ENCODE assay signal across 17 cellular contexts in genomic region chr2:216714412-216714775, GRCh38. TPM values are rescaled to one million over a fixed set of nuclear protein-coding genes. Genes with fewer than 3 reads are reported as not detected.
A peak's percentile ranks its signal among the peaks of the same experiment; 100 is the strongest.
DNase-seq lines count a peak whose midpoint lies in the region; ATAC-seq and TF ChIP-seq lines count a peak whose summit lies in the region.
"Had no signal": no experiment of that assay in that cellular context is flagged by ENCODE, and none has a peak within 500 bp of the region (broad histone marks: within the 10 kb centered on the region; RNA-seq: fewer than 3 reads in every experiment).

No MANE protein-coding gene starts in this region.

- DNase-seq in AG08396 (ENCODE audit: low spot score): peak; percentile 48
- DNase-seq in M059J (ENCODE audit: low read depth): peak; percentile 86
- no peak for DNase-seq in epithelial cell of prostate (ENCODE audit: low read depth, low spot score)
- no peak for DNase-seq in osteoblast (ENCODE audit: insufficient read length, low spot score, missing footprints)
- DNase-seq in SK-N-DZ (ENCODE audit: low spot score): no peak
- DNase-seq in epidermal melanocyte (ENCODE audit: insufficient read length, low spot score): no peak
- DNase-seq: activated CD8-positive, alpha-beta memory T cell treated with anti-CD3 and anti-CD28 coated beads for 24 hours; activated naive CD4-positive, alpha-beta T cell treated with Interleukin-2 at 50 U/mL for 16 hours; NCI-H2107; stimulated activated CD4-positive, alpha-beta T cell treated with anti-CD3 and anti-CD28 coated beads, Interleukin-1b, Interleukin-23, amount 100 ng/mL, for 48 hours; stimulated activated CD8-positive, alpha-beta memory T cell treated with anti-CD3 and anti-CD28 coated beads, Interleukin-4, amount 100 ng/mL, for 48 hours; upper lobe of left lung had no signal

- no peaks in the 10 kb centered on the region for H3K9me3 ChIP-seq in osteoblast (ENCODE audit: low read depth, low read length)
- H3K9me3 ChIP-seq: BE2C, prostate gland, SJSA1, upper lobe of left lung had no signal

- peaks cover 53% of the 10 kb centered on the region for H3K27me3 ChIP-seq in osteoblast (ENCODE audit: insufficient read depth, low read length)
- H3K27me3 ChIP-seq: BE2C, SJSA1, upper lobe of left lung had no signal

- no peaks in the 10 kb centered on the region for H4K20me1 ChIP-seq in osteoblast (ENCODE audit: insufficient read depth, low read length)

- H2AFZ ChIP-seq in osteoblast (ENCODE audit: low read length): no peak overlapping the region

- H3K4me3 ChIP-seq in osteoblast (ENCODE audit: insufficient read depth, low read length): no peak overlapping the region
- H3K4me3 ChIP-seq: prostate gland, SJSA1, upper lobe of left lung had no signal

- H3K36me3 ChIP-seq in osteoblast (ENCODE audit: insufficient read depth, low read length): no peaks in the 10 kb centered on the region
- H3K36me3 ChIP-seq: BE2C, prostate gland, SJSA1, upper lobe of left lung had no signal

- no peak for TF ChIP-seq CTCF in osteoblast (IDR thresholded peaks at IDR 0.05; ENCODE audit: extremely low read depth, low read depth, low read length)

- no peak for ATAC-seq in GM21619 (IDR thresholded peaks at IDR 0.05; ENCODE audit: unreplicated experiment)
- no peak for ATAC-seq in GM18867 (IDR thresholded peaks at IDR 0.05; ENCODE audit: unreplicated experiment)

- peaks cover 18% of the 10 kb centered on the region for H3K4me1 ChIP-seq in osteoblast (ENCODE audit: insufficient read depth, low read length)
- H3K4me1 ChIP-seq: BE2C, prostate gland, SJSA1, upper lobe of left lung had no signal

- no peaks in the 10 kb centered on the region for H3K79me2 ChIP-seq in osteoblast (ENCODE audit: insufficient read depth, low read length)

- H3K27ac ChIP-seq in epithelial cell of prostate (peak overlapping the region; percentile 50), osteoblast (ENCODE audit: low read depth, low read length) (peak overlapping the region; percentile 27)
- H3K27ac ChIP-seq: prostate gland, SJSA1, upper lobe of left lung had no signal

- H3K4me2 ChIP-seq in osteoblast (ENCODE audit: insufficient read depth, low read length): no peak overlapping the region

RNA-seq across cellular contexts. Expression of gene IGFBP5, which starts 19.0 kb away (rescaled TPM):
- total RNA-seq in M059J (2014; rRNA removed; shearing (Covaris generic)): 677 and 1,398 TPM in 2 replicates
- total RNA-seq in osteoblast: 12.3 and 29.5 TPM in 2 replicates
- 9.5 and 10.0 TPM in 2 replicates for polyA plus RNA-seq in SK-N-DZ (2014; cell fraction: cytosol; rRNA removed)
- polyA plus RNA-seq in SK-N-DZ (2014; cell fraction: nucleus; rRNA removed): 5.3 and 7.3 TPM in 2 replicates

Comparison
In these comparisons a context has a peak if more than half of its experiments do, and no peak if none do; other contexts are left out.
1. DNase-seq: peak in AG08396 (single experiment) and M059J (single experiment); none in epithelial cell of prostate (single experiment), osteoblast (single experiment), SK-N-DZ (single experiment) and epidermal melanocyte (single experiment).
2. RNA of gene IGFBP5, which starts 19.0 kb away (total RNA-seq): 677 to 1,398 TPM in M059J; 12.3 to 29.5 TPM in osteoblast; every median in the first group is over 10 times any median in the second.